In genomic region chr10:77332256-77332655, GRCh38 we compare ENCODE assay signal across 18 cellular contexts.
DNase-seq lines count a peak whose midpoint lies in the region; ATAC-seq and TF ChIP-seq lines count a peak whose summit lies in the region.
"Had no signal": no experiment of that assay in that cellular context is flagged by ENCODE, and none has a peak within 500 bp of the region (broad histone marks: within the 10 kb centered on the region; RNA-seq: fewer than 3 reads in every experiment).

No MANE protein-coding gene starts in this region.

- TF ChIP-seq CTCF in PC-3 (conservative IDR thresholded peaks at IDR 0.05; ENCODE audit: low read depth, low read length), result peak; percentile 22; the same call in 1 of the 2 replicates
- no peak for TF ChIP-seq CTCF in progenitor cell of endocrine pancreas (IDR thresholded peaks at IDR 0.05; ENCODE audit: unreplicated experiment)
- no peak for TF ChIP-seq CTCF in lower leg skin (IDR thresholded peaks at IDR 0.05)

- intact Hi-C loops in PC-3 (cut with micrococcal nuclease) (no loop called here), lower leg skin (cut with DNase I; ENCODE audit: low total_unique reads) (no loop called here)

- H3K9me3 Mint-ChIP-seq in progenitor cell of endocrine pancreas (ENCODE audit: low read depth), result no peaks in the 10 kb centered on the region
- H3K9me3 Mint-ChIP-seq: GM23338; neural progenitor cell; stimulated activated effector memory CD8-positive, alpha-beta T cell treated with anti-CD3 and anti-CD28 coated beads, Interleukin-12 subunit alpha, Interleukin-12 subunit beta, amount 100 ng/mL, for 72 hours had no signal

- no peaks in the 10 kb centered on the region for H4K20me1 ChIP-seq in PC-3 (ENCODE audit: low read length)

- H3K4me1 Mint-ChIP-seq in progenitor cell of endocrine pancreas (ENCODE audit: low read depth), result peaks cover 67% of the 10 kb centered on the region
- H3K4me1 Mint-ChIP-seq: activated CD4-positive, alpha-beta T cell treated with anti-CD3 and anti-CD28 coated beads for 36 hours; GM23338; neural progenitor cell; stimulated activated effector memory CD8-positive, alpha-beta T cell treated with anti-CD3 and anti-CD28 coated beads, Interleukin-12 subunit alpha, Interleukin-12 subunit beta, amount 100 ng/mL, for 72 hours had no signal

- no peak for TF ChIP-seq POLR2A in lower leg skin (IDR thresholded peaks at IDR 0.05)

- no peak overlapping the region for H2AFZ ChIP-seq in PC-3 (ENCODE audit: low read length)
- H2AFZ ChIP-seq: GM23338, neural progenitor cell had no signal

- peaks cover 6% of the 10 kb centered on the region; the same call in 1 of the 2 replicates for H3K4me1 ChIP-seq in PC-3 (ENCODE audit: insufficient read depth, low read length)
- H3K4me1 ChIP-seq: BLaER1 treated with 17β-estradiol and CSF1 and Interleukin-3, amounts not matched to agents 10 nM and 100 nM; neural progenitor cell had no signal

- H3K27ac Mint-ChIP-seq in progenitor cell of endocrine pancreas, result peak overlapping the region; percentile 97
- H3K27ac Mint-ChIP-seq: activated CD4-positive, alpha-beta T cell treated with anti-CD3 and anti-CD28 coated beads for 36 hours; GM23338; neural progenitor cell; stimulated activated effector memory CD8-positive, alpha-beta T cell treated with anti-CD3 and anti-CD28 coated beads, Interleukin-12 subunit alpha, Interleukin-12 subunit beta, amount 100 ng/mL, for 72 hours had no signal

- H3K79me2 ChIP-seq in PC-3 (ENCODE audit: low read length), result no peaks in the 10 kb centered on the region

- POLR2A ChIA-PET in PC-3 (lab: Charles Lee; ENCODE audit: unreplicated experiment), result no interaction called here

- no peaks in the 10 kb centered on the region; the same call in 1 of the 2 replicates for H3K9me2 ChIP-seq in PC-3 (replicated peaks; ENCODE audit: low read length)

- H3K4me2 ChIP-seq in PC-3 (ENCODE audit: low read length), result no peak overlapping the region
- H3K4me2 ChIP-seq: BLaER1 treated with 17β-estradiol and CSF1 and Interleukin-3, amounts not matched to agents 10 nM and 100 nM; GM23338; neural progenitor cell had no signal

- H3K27ac ChIP-seq in PC-3 (ENCODE audit: low read length), result no peak overlapping the region
- H3K27ac ChIP-seq: BLaER1 treated with 17β-estradiol and CSF1 and Interleukin-3, amounts not matched to agents 10 nM and 100 nM; gastroesophageal sphincter; neural progenitor cell; thoracic aorta had no signal

- no peaks in the 10 kb centered on the region for H3K36me3 ChIP-seq in PC-3 (ENCODE audit: low read depth, low read length)
- H3K36me3 ChIP-seq: BLaER1 treated with 17β-estradiol and CSF1 and Interleukin-3, amounts not matched to agents 10 nM and 100 nM; gastroesophageal sphincter; neural progenitor cell; thoracic aorta had no signal

- H3K27me3 Mint-ChIP-seq in progenitor cell of endocrine pancreas, result no peaks in the 10 kb centered on the region

- BruUV-seq in PC-3 (replicated peaks; lab: Mats Ljungman, UMichigan), result no TSS peak

- H3K4me3 ChIP-seq in PC-3 (ENCODE audit: low read length), result no peak overlapping the region
- H3K4me3 ChIP-seq in lower leg skin (ENCODE audit: low read depth, poor library complexity, severe bottlenecking), result no peak overlapping the region
- H3K4me3 ChIP-seq: BLaER1 treated with 17β-estradiol and CSF1 and Interleukin-3, amounts not matched to agents 10 nM and 100 nM; gastroesophageal sphincter; GM23338; neural progenitor cell; thoracic aorta had no signal

- H3K27me3 ChIP-seq in PC-3 (ENCODE audit: low read length), result no peaks in the 10 kb centered on the region
- H3K27me3 ChIP-seq: BLaER1 treated with 17β-estradiol and CSF1 and Interleukin-3, amounts not matched to agents 10 nM and 100 nM; gastroesophageal sphincter; neural progenitor cell had no signal

- DNase-seq in DMS79 treated with DMSO at 0.1 percent for 48 hours (lab: John Stamatoyannopoulos, UW) (peak; percentile 30), DMS79 (lab: John Stamatoyannopoulos, UW) (no peak), NCI-H146 treated with DMSO at 0.1 percent for 48 hours (lab: John Stamatoyannopoulos, UW; ENCODE audit: unreplicated experiment) (peak; percentile 32), PC-3 (no peak), progenitor cell of endocrine pancreas (ENCODE audit: low spot score, unreplicated experiment) (no peak), NCI-H1436 treated with DMSO at 0.1 percent for 48 hours (lab: John Stamatoyannopoulos, UW) (no peak), lower leg skin (ENCODE audit: low spot score in 2 of 2) (no peak), NCI-H187 treated with DMSO at 0.1 percent for 48 hours (lab: John Stamatoyannopoulos, UW) (no peak)
- DNase-seq: activated CD4-positive, alpha-beta T cell treated with anti-CD3 and anti-CD28 coated beads for 36 hours; activated gamma-delta T cell treated with Interleukin-2 at 50 U/mL for 16 hours; left cardiac atrium; midbrain had no signal

- no peak overlapping the region for H3K9ac ChIP-seq in PC-3 (ENCODE audit: low read length)
- H3K9ac ChIP-seq: BLaER1 treated with 17β-estradiol and CSF1 and Interleukin-3, amounts not matched to agents 10 nM and 100 nM; neural progenitor cell had no signal

- CTCF ChIA-PET in PC-3 (lab: Charles Lee), result no interaction called here

- no peaks in the 10 kb centered on the region for H3K36me3 Mint-ChIP-seq in progenitor cell of endocrine pancreas (ENCODE audit: insufficient read depth)
- H3K36me3 Mint-ChIP-seq: neural progenitor cell; stimulated activated effector memory CD8-positive, alpha-beta T cell treated with anti-CD3 and anti-CD28 coated beads, Interleukin-12 subunit alpha, Interleukin-12 subunit beta, amount 100 ng/mL, for 72 hours had no signal

- H3K9me3 ChIP-seq in PC-3 (ENCODE audit: low read length), result no peaks in the 10 kb centered on the region
- H3K9me3 ChIP-seq: BLaER1 treated with 17β-estradiol and CSF1 and Interleukin-3, amounts not matched to agents 10 nM and 100 nM; gastroesophageal sphincter; thoracic aorta had no signal

- ATAC-seq in PC-3, result peak; percentile 19; the same call in 1 of the 2 replicates
- ATAC-seq: activated CD4-positive, alpha-beta T cell treated with anti-CD3 and anti-CD28 coated beads for 36 hours; gastroesophageal sphincter; GM23338; left cardiac atrium; stimulated activated effector memory CD8-positive, alpha-beta T cell treated with anti-CD3 and anti-CD28 coated beads, Interleukin-12 subunit alpha, Interleukin-12 subunit beta, amount 100 ng/mL, for 72 hours had no signal

- H3F3A ChIP-seq in PC-3 (ENCODE audit: low read length, unreplicated experiment), result no peaks in the 10 kb centered on the region

- H3K4me3 Mint-ChIP-seq in progenitor cell of endocrine pancreas (ENCODE audit: low read depth), result no peak overlapping the region
- H3K4me3 Mint-ChIP-seq: activated CD4-positive, alpha-beta T cell treated with anti-CD3 and anti-CD28 coated beads for 36 hours; GM23338; neural progenitor cell; stimulated activated effector memory CD8-positive, alpha-beta T cell treated with anti-CD3 and anti-CD28 coated beads, Interleukin-12 subunit alpha, Interleukin-12 subunit beta, amount 100 ng/mL, for 72 hours had no signal

Comparison
In these comparisons a context has a peak if more than half of its experiments do, and no peak if none do; other contexts are left out.
1. DNase-seq: peak in DMS79 treated with DMSO at 0.1 percent for 48 hours (single experiment) and NCI-H146 treated with DMSO at 0.1 percent for 48 hours (single experiment); none in DMS79 (single experiment), PC-3 (single experiment), progenitor cell of endocrine pancreas (single experiment), NCI-H1436 treated with DMSO at 0.1 percent for 48 hours (single experiment), lower leg skin (0 of 2) and NCI-H187 treated with DMSO at 0.1 percent for 48 hours (single experiment).